ENCODE assay signal across 10 cellular contexts in genomic region chr11:1747753-1748466, GRCh38. TPM values are rescaled to one million over a fixed set of nuclear protein-coding genes. Genes with fewer than 3 reads are reported as not detected.
DNase-seq lines count a peak whose midpoint lies in the region; ATAC-seq and TF ChIP-seq lines count a peak whose summit lies in the region.
"Had no signal": no experiment of that assay in that cellular context is flagged by ENCODE, and none has a peak within 500 bp of the region (broad histone marks: within the 10 kb centered on the region; RNA-seq: fewer than 3 reads in every experiment).

No MANE protein-coding gene starts in this region.

- CTCF ChIA-PET in A673 (lab: Charles Lee), result no interaction called here

- POLR2A ChIA-PET in A673 (lab: Charles Lee; ENCODE audit: low non-redundant PET), result no interaction called here

- peak overlapping the region; percentile 97 for H3K27ac ChIP-seq in osteoblast (ENCODE audit: low read depth, low read length)
- no peak overlapping the region for H3K27ac ChIP-seq in A673 (ENCODE audit: low read depth, low read length, poor library complexity, severe bottlenecking)

- H3K9me3 ChIP-seq in T-helper 17 cell (ENCODE audit: control insufficient read depth, low read length, poor library complexity, severe bottlenecking) (no peaks in the 10 kb centered on the region), osteoblast (ENCODE audit: low read depth, low read length) (no peaks in the 10 kb centered on the region), BE2C (no peaks in the 10 kb centered on the region), A673 (ENCODE audit: low read depth, low read length, poor library complexity, severe bottlenecking) (no peaks in the 10 kb centered on the region)

- peaks cover 14% of the 10 kb centered on the region for H3K9me3 Mint-ChIP-seq in glutamatergic neuron (ENCODE audit: unreplicated experiment)
- H3K9me3 Mint-ChIP-seq: naive thymus-derived CD8-positive, alpha-beta T cell had no signal

- BruUV-seq in A673 (replicated peaks; lab: Mats Ljungman, UMichigan), result no TSS peak

- H3K27me3 ChIP-seq in osteoblast (ENCODE audit: insufficient read depth, low read length) (no peaks in the 10 kb centered on the region), BE2C (peaks cover 22% of the 10 kb centered on the region), A673 (replicated peaks; ENCODE audit: insufficient read depth, low read depth, low read length, poor library complexity) (peaks cover 42% of the 10 kb centered on the region)

- no peaks in the 10 kb centered on the region for H3K36me3 Mint-ChIP-seq in T-helper 17 cell (ENCODE audit: low read depth)
- peaks cover 5% of the 10 kb centered on the region for H3K36me3 Mint-ChIP-seq in glutamatergic neuron (ENCODE audit: unreplicated experiment)

- H3K4me3 Mint-ChIP-seq in T-helper 17 cell (peak overlapping the region; percentile 31), glutamatergic neuron (ENCODE audit: unreplicated experiment) (peak overlapping the region; percentile 71)

- TF ChIP-seq CTCF in glutamatergic neuron (IDR thresholded peaks at IDR 0.05; ENCODE audit: partially characterized antibody, unreplicated experiment) (no peak), osteoblast (IDR thresholded peaks at IDR 0.05; ENCODE audit: extremely low read depth, low read depth, low read length) (no peak), BE2C (IDR thresholded peaks at IDR 0.05; ENCODE audit: low read depth, low read length) (no peak), A673 (conservative IDR thresholded peaks at IDR 0.05; ENCODE audit: low read depth, low read length) (no peak)

- H3K4me1 Mint-ChIP-seq in T-helper 17 cell, result peaks cover 14% of the 10 kb centered on the region
- H3K4me1 Mint-ChIP-seq in glutamatergic neuron (ENCODE audit: low read depth, unreplicated experiment), result peaks cover 21% of the 10 kb centered on the region

- peak overlapping the region; percentile 94 for H3K4me2 ChIP-seq in osteoblast (ENCODE audit: insufficient read depth, low read length)

- H3K27me3 Mint-ChIP-seq in T-helper 17 cell (peaks cover 15% of the 10 kb centered on the region), glutamatergic neuron (ENCODE audit: unreplicated experiment) (peaks cover 14% of the 10 kb centered on the region)

- H2AFZ ChIP-seq in osteoblast (ENCODE audit: low read length), result no peak overlapping the region

- H3K4me1 ChIP-seq in osteoblast (ENCODE audit: insufficient read depth, low read length), result peaks cover 43% of the 10 kb centered on the region
- H3K4me1 ChIP-seq in BE2C, result peaks cover 7% of the 10 kb centered on the region; the same call in 1 of the 2 replicates
- no peaks in the 10 kb centered on the region for H3K4me1 ChIP-seq in A673 (ENCODE audit: insufficient read depth, low read length, poor library complexity, severe bottlenecking)

- H3K4me3 ChIP-seq in osteoblast (ENCODE audit: insufficient read depth, low read length) (peak overlapping the region; percentile 87), BE2C (ENCODE audit: low read depth, low read length) (no peak overlapping the region), A673 (ENCODE audit: low read depth, low read length, poor library complexity, severe bottlenecking) (no peak overlapping the region)

- intact Hi-C loops in A673 (cut with micrococcal nuclease; ENCODE audit: unreplicated experiment), result no loop called here

- H4K20me1 ChIP-seq in osteoblast (ENCODE audit: insufficient read depth, low read length), result peaks cover 56% of the 10 kb centered on the region

- H3K36me3 ChIP-seq in osteoblast (ENCODE audit: insufficient read depth, low read length), result peaks cover 27% of the 10 kb centered on the region
- no peaks in the 10 kb centered on the region for H3K36me3 ChIP-seq in BE2C
- no peaks in the 10 kb centered on the region for H3K36me3 ChIP-seq in A673 (ENCODE audit: insufficient read depth, low read length, poor library complexity, severe bottlenecking)

- H3K79me2 ChIP-seq in osteoblast (ENCODE audit: insufficient read depth, low read length), result peaks cover 27% of the 10 kb centered on the region

- H3K27ac Mint-ChIP-seq in T-helper 17 cell, result no peak overlapping the region
- no peak overlapping the region for H3K27ac Mint-ChIP-seq in glutamatergic neuron (ENCODE audit: unreplicated experiment)

- DNase-seq in AML-193 (lab: John Stamatoyannopoulos, UW) (peak; percentile 14 to 36), T-helper 17 cell (no peak), glutamatergic neuron (peak; percentile 19), osteoblast (ENCODE audit: insufficient read length, low spot score, missing footprints) (peak; percentile 95), NCI-H128 (lab: John Stamatoyannopoulos, UW; ENCODE audit: unreplicated experiment) (no peak), BE2C (no peak), activated gamma-delta T cell (lab: John Stamatoyannopoulos, UW) (no peak), A673 (ENCODE audit: low spot score) (no peak)
- DNase-seq: MV-4-11 had no signal

- ATAC-seq in T-helper 17 cell, result no peak

RNA-seq across cellular contexts. Expression of gene IFITM10, which starts 2.5 kb away (rescaled TPM):
- total RNA-seq in T-helper 17 cell (under 1 TPM; 0.78 to 0.90 TPM), glutamatergic neuron (ENCODE audit: unreplicated experiment) (5.4 TPM), osteoblast (15.0 and 18.1 TPM in 2 replicates), A673 (2021) (0.24 TPM in 1 of 2 replicates, not detected in the other)
- polyA plus RNA-seq in BE2C (2012; ENCODE audit: insufficient read depth, insufficient read length, low read depth), result not detected

RNA-seq across cellular contexts. Expression of gene CTSD, which starts 15.8 kb away (rescaled TPM):
- 10 to 100 TPM; 79.6 to 83.2 TPM for total RNA-seq in T-helper 17 cell
- 159 TPM for total RNA-seq in glutamatergic neuron (ENCODE audit: unreplicated experiment)
- total RNA-seq in osteoblast, result 491 and 519 TPM in 2 replicates
- polyA plus RNA-seq in BE2C (2012; ENCODE audit: insufficient read depth, insufficient read length, low read depth), result 193 TPM
- total RNA-seq in A673 (2021), result 144 and 159 TPM in 2 replicates

RNA-seq across cellular contexts. Expression of gene KRTAP5-6, which starts 50.9 kb away (rescaled TPM):
- total RNA-seq in T-helper 17 cell (not detected), glutamatergic neuron (ENCODE audit: unreplicated experiment) (not detected), osteoblast (not detected in 2 replicates), A673 (2021) (not detected in 2 replicates)
- not detected for polyA plus RNA-seq in BE2C (2012; ENCODE audit: insufficient read depth, insufficient read length, low read depth)
- total RNA-seq: naive thymus-derived CD8-positive, alpha-beta T cell had no signal
- polyA plus RNA-seq: naive thymus-derived CD8-positive, alpha-beta T cell had no signal

Comparison
In these comparisons a context has a peak if more than half of its experiments do, and no peak if none do; other contexts are left out.
1. DNase-seq: peak in AML-193 (2 of 2), glutamatergic neuron (single experiment) and osteoblast (single experiment); none in T-helper 17 cell (0 of 3), NCI-H128 (single experiment), BE2C (single experiment), activated gamma-delta T cell (single experiment) and A673 (single experiment).